In genomic region chrX:48130326-48130725, GRCh38 we compare ENCODE assay signal across 19 cellular contexts. TPM values are rescaled to one million over a fixed set of nuclear protein-coding genes. Genes with fewer than 3 reads are reported as not detected.
"Had no signal": no experiment of that assay in that cellular context is flagged by ENCODE, and none has a peak within 500 bp of the region (broad histone marks: within the 10 kb centered on the region; RNA-seq: fewer than 3 reads in every experiment).

Gene SPACA5B, plus strand, starts transcription at chrX:48130626. Its CDS starts 62 bp downstream, at chrX:48130688.

RNA-seq across cellular contexts. Expression of gene SPACA5B, which starts in this region (rescaled TPM):
- total RNA-seq: activated naive CD4-positive, alpha-beta T cell treated with anti-CD3 and anti-CD28 coated beads for 36 hours; activated naive CD4-positive, alpha-beta T cell treated with anti-CD3 and anti-CD28 coated beads, Interleukin-2, amount 50 U/mL, for 72 hours; activated naive CD8-positive, alpha-beta T cell treated with anti-CD3 and anti-CD28 coated beads for 36 hours; activated naive CD8-positive, alpha-beta T cell treated with anti-CD3 and anti-CD28 coated beads, Interleukin-2, amount 10 ng/mL, durations not matched to agents 7 days and 5 days; activated T-cell treated with anti-CD3 and anti-CD28 coated beads, Interleukin-2, amount 50 U/mL, for 4 hours; activated T-cell treated with anti-CD3 and anti-CD28 coated beads, Interleukin-2, amount 50 U/mL, for 72 hours; activated T-helper 1 cell treated with anti-CD3 and anti-CD28 coated beads, Interleukin-12 subunit alpha, Interleukin-12 subunit beta, Interleukin-2, Interleukin-4 antibody, amounts not matched to agents 30 ng/mL and 10 ng/mL and 1 ng/mL, durations not matched to agents 14 hours and 24 hours and 36 hours; activated T-helper 17 cell treated with anti-CD3 and anti-CD28 coated beads, Interleukin-2, amount 50 U/mL, for 72 hours; activated T-helper 2 cell treated with anti-CD3 and anti-CD28 coated beads, Interferon-gamma antibody, Interleukin-2, Interleukin-4, amounts not matched to agents 10 μg/mL and 5 μg/mL and 100 μg/mL, durations not matched to agents 14 hours and 24 hours and 36 hours; adrenal gland; aorta; ascending aorta; astrocyte; body of pancreas; breast epithelium; cardiac muscle cell; cardiac septum; cerebellum; chondrocyte had no signal
